Comparison of ENCODE assay signal across 8 cellular contexts in the genomic region with DNA sequence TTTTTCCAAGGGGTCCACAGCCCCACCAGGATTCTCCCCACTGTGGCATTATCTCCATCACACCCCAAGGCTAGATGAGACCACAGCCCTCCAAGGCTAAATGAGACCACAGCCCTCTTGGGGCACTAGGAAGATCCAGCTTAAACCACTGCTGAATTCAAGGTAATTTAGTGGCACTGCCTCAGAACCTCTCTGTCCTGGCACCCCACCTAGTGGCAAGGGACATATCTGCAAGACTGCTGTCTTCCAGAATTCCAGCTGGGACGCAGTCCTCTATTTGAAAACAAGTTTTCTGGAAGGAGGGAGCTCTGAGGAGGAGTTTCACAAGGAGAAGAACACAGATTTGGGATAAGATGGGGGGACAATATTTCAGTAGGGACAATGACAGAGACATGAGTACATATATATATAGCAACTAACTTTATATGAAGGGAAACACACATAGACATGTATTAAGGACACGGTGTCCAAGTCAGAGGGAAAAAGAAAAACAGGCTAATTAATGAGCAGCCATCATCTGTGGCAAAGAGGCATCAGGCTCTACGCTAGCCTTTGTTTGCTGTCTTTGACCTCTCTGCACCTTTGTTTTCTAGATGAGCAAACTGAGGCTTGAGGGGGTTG. TPM values are rescaled to one million over a fixed set of nuclear protein-coding genes. Genes with fewer than 3 reads are reported as not detected.
DNase-seq lines count a peak whose midpoint lies in the region; ATAC-seq, FAIRE-seq and TF ChIP-seq lines count a peak whose summit lies in the region.

No MANE protein-coding gene starts in this region.

- H3K27ac ChIP-seq in C4-2B: no peak overlapping the region

- peaks cover 5% of the 10 kb centered on the region for H3K27me3 Mint-ChIP-seq in osteocyte (ENCODE audit: unreplicated experiment)

- ATAC-seq in stimulated activated effector memory CD8-positive, alpha-beta T cell treated with anti-CD3 and anti-CD28 coated beads, Interleukin-12 subunit alpha, Interleukin-12 subunit beta, amount 100 ng/mL, for 72 hours: no peak
- no peak for ATAC-seq in Right ventricle myocardium superior (ENCODE audit: poor library complexity)

- H3K4me1 Mint-ChIP-seq in osteocyte (ENCODE audit: unreplicated experiment): peaks cover 1% of the 10 kb centered on the region
- H3K4me1 Mint-ChIP-seq in stimulated activated effector memory CD8-positive, alpha-beta T cell treated with anti-CD3 and anti-CD28 coated beads, Interleukin-12 subunit alpha, Interleukin-12 subunit beta, amount 100 ng/mL, for 72 hours: no peaks in the 10 kb centered on the region

- no peaks in the 10 kb centered on the region for H3K9me3 Mint-ChIP-seq in osteocyte (ENCODE audit: unreplicated experiment)
- no peaks in the 10 kb centered on the region for H3K9me3 Mint-ChIP-seq in stimulated activated effector memory CD8-positive, alpha-beta T cell treated with anti-CD3 and anti-CD28 coated beads, Interleukin-12 subunit alpha, Interleukin-12 subunit beta, amount 100 ng/mL, for 72 hours

- DNase-seq in GM18507 (ENCODE audit: extremely low spot score, insufficient read length, low read depth) (no peak), NCI-H2227 treated with DMSO at 0.1 percent for 48 hours (lab: John Stamatoyannopoulos, UW) (peak; percentile 2), cardiac fibroblast (ENCODE audit: low read depth in 2 of 2) (peak; percentile 45 to 51), osteocyte (ENCODE audit: extremely low spot score, unreplicated experiment) (no peak), pons (ENCODE audit: low spot score) (no peak), Right ventricle myocardium superior (no peak)
- no peak for DNase-seq in stimulated activated effector memory CD8-positive, alpha-beta T cell treated with anti-CD3 and anti-CD28 coated beads, Interleukin-12 subunit alpha, Interleukin-12 subunit beta, amount 100 ng/mL, for 72 hours (ENCODE audit: low spot score in 2 of 2)

- TF ChIP-seq CTCF in C4-2B (conservative IDR thresholded peaks at IDR 0.05): peak; percentile 81
- TF ChIP-seq CTCF in cardiac fibroblast (IDR thresholded peaks at IDR 0.05; ENCODE audit: low read depth, low read length): peak; percentile 69
- TF ChIP-seq CTCF in osteocyte (IDR thresholded peaks at IDR 0.05): peak; percentile 48

- H3K36me3 Mint-ChIP-seq in osteocyte (ENCODE audit: unreplicated experiment): no peaks in the 10 kb centered on the region
- no peaks in the 10 kb centered on the region for H3K36me3 Mint-ChIP-seq in stimulated activated effector memory CD8-positive, alpha-beta T cell treated with anti-CD3 and anti-CD28 coated beads, Interleukin-12 subunit alpha, Interleukin-12 subunit beta, amount 100 ng/mL, for 72 hours

- no peak overlapping the region for H3K4me3 Mint-ChIP-seq in osteocyte (ENCODE audit: unreplicated experiment)
- no peak overlapping the region for H3K4me3 Mint-ChIP-seq in stimulated activated effector memory CD8-positive, alpha-beta T cell treated with anti-CD3 and anti-CD28 coated beads, Interleukin-12 subunit alpha, Interleukin-12 subunit beta, amount 100 ng/mL, for 72 hours

- no peak overlapping the region for H3K4me3 ChIP-seq in cardiac fibroblast (replicated peaks in 1 of 2; ENCODE audit: low read depth in 2 of 2, low read length in 2 of 2)

- peak; percentile 21 for FAIRE-seq in GM18507 (lab: Jason Lieb, UNC)

- no peak overlapping the region for H3K27ac Mint-ChIP-seq in osteocyte (ENCODE audit: unreplicated experiment)
- no peak overlapping the region for H3K27ac Mint-ChIP-seq in stimulated activated effector memory CD8-positive, alpha-beta T cell treated with anti-CD3 and anti-CD28 coated beads, Interleukin-12 subunit alpha, Interleukin-12 subunit beta, amount 100 ng/mL, for 72 hours

- intact Hi-C loops in Right ventricle myocardium superior (cut with DNase I): no loop called here

RNA-seq across cellular contexts. Expression of a gene that starts 9.3 kb away (rescaled TPM):
- total RNA-seq in osteocyte: 32.0 and 34.8 TPM in 2 replicates
- 24.5 TPM for total RNA-seq in Right ventricle myocardium superior

RNA-seq across cellular contexts. Expression of a gene that starts 9.6 kb away (rescaled TPM):
- total RNA-seq in osteocyte (14.1 and 14.7 TPM in 2 replicates), Right ventricle myocardium superior (19.0 TPM)

RNA-seq across cellular contexts. Expression of a gene that starts 51.8 kb away (rescaled TPM):
- total RNA-seq in osteocyte (not detected in 2 replicates), Right ventricle myocardium superior (not detected)

Comparison
In these comparisons a context has a peak if more than half of its experiments do, and no peak if none do; other contexts are left out.
1. DNase-seq: peak in NCI-H2227 treated with DMSO at 0.1 percent for 48 hours (single experiment) and cardiac fibroblast (2 of 2); none in GM18507 (single experiment), osteocyte (single experiment), pons (single experiment), stimulated activated effector memory CD8-positive, alpha-beta T cell treated with anti-CD3 and anti-CD28 coated beads, Interleukin-12 subunit alpha, Interleukin-12 subunit beta, amount 100 ng/mL, for 72 hours (0 of 2) and Right ventricle myocardium superior (single experiment).
2. Peak in every context shown above with its lines, with median percentiles within 50 percentile points of each other: CTCF ChIP-seq.